Comparison of ENCODE assay signal across 8 cellular contexts in the genomic region with DNA sequence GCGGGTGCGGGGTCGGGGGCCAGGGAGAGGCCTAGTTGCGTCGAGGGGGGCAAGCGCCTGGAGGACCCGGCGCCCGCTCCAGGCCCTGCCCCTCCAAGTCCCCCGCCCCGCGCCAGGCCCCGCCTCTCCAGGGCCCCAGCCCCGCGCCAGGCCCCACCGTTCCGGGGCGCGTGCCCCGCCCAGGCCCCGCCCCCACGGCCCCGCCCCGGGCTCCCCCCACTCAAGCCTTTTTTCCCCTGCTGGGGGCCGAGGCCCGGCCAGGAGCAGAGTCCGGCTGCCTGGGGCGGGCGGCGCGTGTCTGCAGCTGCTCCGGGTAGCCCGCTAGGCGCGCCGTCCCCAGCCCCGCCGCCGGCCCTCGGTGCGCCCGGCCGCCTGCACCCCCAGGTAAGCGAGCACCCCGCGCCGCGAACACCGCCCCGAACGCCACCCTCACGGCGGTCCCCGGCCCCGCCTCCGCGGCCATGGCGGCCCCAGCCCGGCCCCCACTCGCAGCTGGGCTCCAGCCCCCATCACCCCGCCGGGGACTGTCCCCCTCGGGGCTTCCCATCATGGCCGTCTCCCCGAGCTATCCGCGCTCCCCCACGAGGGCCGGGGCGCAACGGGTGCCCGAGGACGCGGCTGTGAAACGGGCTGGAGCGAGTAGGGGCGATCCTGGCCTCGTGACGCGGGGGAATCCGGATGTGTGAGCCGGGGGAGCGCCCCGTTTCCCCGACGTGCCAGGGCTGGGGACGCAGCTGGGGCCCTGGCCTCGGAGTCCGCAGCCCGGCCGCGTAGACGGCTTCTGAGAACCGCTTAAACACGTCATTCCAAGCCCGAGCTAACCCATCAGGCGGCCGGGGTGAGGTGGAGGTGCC. TPM values are rescaled to one million over a fixed set of nuclear protein-coding genes. Genes with fewer than 3 reads are reported as not detected.
DNase-seq lines count a peak whose midpoint lies in the region; ATAC-seq, FAIRE-seq and TF ChIP-seq lines count a peak whose summit lies in the region.

Gene CERS4, plus strand, starts transcription at position 260 of the 854 bp plus-strand sequence. CDS start 41,707 bp downstream, outside the sequence.

- peak; percentile 69 for DNase-seq in DMS153 (lab: John Stamatoyannopoulos, UW)
- DNase-seq in Kasumi-1 (lab: John Stamatoyannopoulos, UW): peak; percentile 32 to 56
- peak; percentile 6 for DNase-seq in brain microvascular endothelial cell
- peak; percentile 98 for DNase-seq in iPS-NIHi7 (ENCODE audit: extremely low spot score)
- DNase-seq in small intestine: peak; percentile 44
- DNase-seq in cortex of kidney (lab: John Stamatoyannopoulos, UW): no peak

- no peaks in the 10 kb centered on the region for H3K9me3 ChIP-seq in small intestine (ENCODE audit: control insufficient read depth, low read depth)

- H3K27ac ChIP-seq in VCaP: peak within 1 kb of the TSS; percentile 84
- H3K27ac ChIP-seq in brain microvascular endothelial cell: no peak within 1 kb of the TSS
- peak within 1 kb of the TSS; percentile 44 to 80 for H3K27ac ChIP-seq in small intestine (ENCODE audit: low read depth in 1 of 2, low read length in 1 of 2)

- in situ Hi-C loops in brain microvascular endothelial cell (cut with HindIII; ENCODE audit: low pct_ligation_motif_present, low sequenced_read_pairs): no loop called here

- FAIRE-seq in small intestine (lab: Jason Lieb, UNC): no peak

- peak; percentile 61 for ATAC-seq in GM21526 (IDR thresholded peaks at IDR 0.05; ENCODE audit: low FRiP score, unreplicated experiment)

- peaks cover 17% of the 10 kb centered on the region for H3K27me3 ChIP-seq in brain microvascular endothelial cell (replicated peaks)
- H3K27me3 ChIP-seq in small intestine (ENCODE audit: control insufficient read depth in 2 of 2, insufficient read depth in 2 of 2, low read length in 2 of 2): no peaks in the 10 kb centered on the region

- H3K4me1 ChIP-seq in small intestine (ENCODE audit: control insufficient read depth in 2 of 2, insufficient read depth in 1 of 2, low read depth in 1 of 2, low read length in 1 of 2): peaks cover 0 to 3% of the 10 kb centered on the region in 2 donors

- H3K4me3 ChIP-seq in brain microvascular endothelial cell (ENCODE audit: low read depth, low read length) (peak within 1 kb of the TSS; percentile 38), small intestine (ENCODE audit: low read depth in 1 of 2, low read length in 2 of 2) (peak within 1 kb of the TSS; percentile 69 to 74)

- no peak for TF ChIP-seq CTCF in VCaP (conservative IDR thresholded peaks at IDR 0.05)
- TF ChIP-seq CTCF in brain microvascular endothelial cell (IDR thresholded peaks at IDR 0.05; ENCODE audit: low read depth, low read length, missing control alignments): no peak

- WGBS in small intestine, 3 donors: 0 to 1% (median 1%) methylated on average over 42 to 98 of the region's 98 CpGs

- H3K36me3 ChIP-seq in brain microvascular endothelial cell (replicated peaks) (no peaks in the 10 kb centered on the region), small intestine (ENCODE audit: control insufficient read depth in 2 of 2, insufficient read depth in 2 of 2, low read length in 2 of 2) (no peaks in the 10 kb centered on the region)

RNA-seq across cellular contexts. Expression of gene CERS4, which starts in this region (rescaled TPM):
- 10 to 100 TPM in 1 of 3 donors, 1 to 10 TPM in 1, under 1 TPM in 1; 0.89 to 12.1 (median 7.0) TPM for polyA plus RNA-seq in small intestine
